18 cellular contexts compared by ENCODE assay signal in genomic region chr20:53510266-53510665, GRCh38.
A peak's percentile ranks its signal among the peaks of the same experiment; 100 is the strongest.
DNase-seq lines count a peak whose midpoint lies in the region; ATAC-seq, FAIRE-seq and TF ChIP-seq lines count a peak whose summit lies in the region.
"Had no signal": no experiment of that assay in that cellular context is flagged by ENCODE, and none has a peak within 500 bp of the region (broad histone marks: within the 10 kb centered on the region; RNA-seq: fewer than 3 reads in every experiment).

No MANE protein-coding gene starts in this region.

- H3K4me1 Mint-ChIP-seq in nephron progenitor cell = peaks cover 13% of the 10 kb centered on the region
- H3K4me1 Mint-ChIP-seq: B cell had no signal

- intact Hi-C loops in kidney (cut with DNase I) (no loop called here), testis (cut with DNase I; ENCODE audit: low total_unique reads) (no loop called here)

- TF ChIP-seq CTCF in HEK293 (tag by site-specific recombination; IDR thresholded peaks at IDR 0.05) = no peak
- TF ChIP-seq CTCF in kidney (IDR thresholded peaks at IDR 0.05; ENCODE audit: borderline replicate concordance, extremely low read depth, insufficient read depth) = no peak
- no peak for TF ChIP-seq CTCF in nephron progenitor cell (IDR thresholded peaks at IDR 0.05)
- TF ChIP-seq CTCF in testis (IDR thresholded peaks at IDR 0.05) = no peak
- TF ChIP-seq CTCF in WERI-Rb-1 (IDR thresholded peaks at IDR 0.05; ENCODE audit: low read depth, low read length) = no peak
- no peak for TF ChIP-seq CTCF in foreskin keratinocyte (conservative IDR thresholded peaks at IDR 0.05)

- H3K27ac ChIP-seq in HEK293 (ENCODE audit: extremely low read depth, low read depth, low read length) (no peak overlapping the region), kidney (ENCODE audit: low read depth in 2 of 2, low read length in 2 of 2) (no peak overlapping the region), testis (no peak overlapping the region), WERI-Rb-1 (no peak overlapping the region), foreskin keratinocyte (no peak overlapping the region)
- H3K27ac ChIP-seq: BLaER1 treated with 17β-estradiol and CSF1 and Interleukin-3, amounts not matched to agents 10 nM and 100 nM had no signal

- H3K36me3 Mint-ChIP-seq in nephron progenitor cell (ENCODE audit: low read depth) = peaks cover 6% of the 10 kb centered on the region
- H3K36me3 Mint-ChIP-seq: CD8-positive, alpha-beta T cell had no signal

- H3K36me3 ChIP-seq in HEK293 (ENCODE audit: control insufficient read depth in 2 of 2, insufficient read depth in 1 of 2, low read length in 2 of 2) (no peaks in the 10 kb centered on the region), kidney (ENCODE audit: control insufficient read depth in 1 of 2, insufficient read depth in 2 of 2, low read length in 2 of 2) (no peaks in the 10 kb centered on the region), testis (ENCODE audit: low read depth, missing control alignments) (no peaks in the 10 kb centered on the region), WERI-Rb-1 (no peaks in the 10 kb centered on the region)
- H3K36me3 ChIP-seq: BLaER1 treated with 17β-estradiol and CSF1 and Interleukin-3, amounts not matched to agents 10 nM and 100 nM had no signal

- peaks cover 27% of the 10 kb centered on the region for H3K9me3 Mint-ChIP-seq in nephron progenitor cell
- H3K9me3 Mint-ChIP-seq: CD8-positive, alpha-beta T cell had no signal

- WGBS in testis, 2 donors = 34 to 60% methylated on average over 9 of the region's 9 CpGs

- TF ChIP-seq POLR2A in testis (IDR thresholded peaks at IDR 0.05) = no peak

- no peak overlapping the region for H3K4me3 Mint-ChIP-seq in nephron progenitor cell
- H3K4me3 Mint-ChIP-seq: B cell; CD8-positive, alpha-beta T cell; H9 had no signal

- H3K4me1 ChIP-seq in HEK293 (ENCODE audit: control insufficient read depth, insufficient read depth, low read length) (no peaks in the 10 kb centered on the region), kidney (ENCODE audit: control insufficient read depth in 1 of 2, insufficient read depth in 1 of 2, low read depth in 1 of 2, low read length in 2 of 2) (no peaks in the 10 kb centered on the region), testis (no peaks in the 10 kb centered on the region), foreskin keratinocyte (no peaks in the 10 kb centered on the region)
- H3K4me1 ChIP-seq: BLaER1 treated with 17β-estradiol and CSF1 and Interleukin-3, amounts not matched to agents 10 nM and 100 nM had no signal

- no peaks in the 10 kb centered on the region for H3K27me3 Mint-ChIP-seq in nephron progenitor cell (ENCODE audit: low read depth, poor library complexity)
- H3K27me3 Mint-ChIP-seq: B cell had no signal

- no peak overlapping the region for H3K27ac Mint-ChIP-seq in nephron progenitor cell
- H3K27ac Mint-ChIP-seq: B cell; CD8-positive, alpha-beta T cell had no signal

- H3K27me3 ChIP-seq in testis (no peaks in the 10 kb centered on the region), WERI-Rb-1 (ENCODE audit: insufficient read depth, low read depth, severe bottlenecking) (peaks cover 14% of the 10 kb centered on the region), foreskin keratinocyte (no peaks in the 10 kb centered on the region)
- H3K27me3 ChIP-seq: BLaER1 treated with 17β-estradiol and CSF1 and Interleukin-3, amounts not matched to agents 10 nM and 100 nM had no signal

- FAIRE-seq in kidney (lab: Jason Lieb, UNC) = no peak
- FAIRE-seq: G401.6, GM12891 had no signal

- no peak overlapping the region for H3K4me3 ChIP-seq in HEK293 (ENCODE audit: low read depth, low read length)
- no peak overlapping the region for H3K4me3 ChIP-seq in kidney (ENCODE audit: low read length in 2 of 2)
- H3K4me3 ChIP-seq in testis = no peak overlapping the region
- no peak overlapping the region for H3K4me3 ChIP-seq in WERI-Rb-1 (ENCODE audit: low read depth, low read length)
- H3K4me3 ChIP-seq: BLaER1 treated with 17β-estradiol and CSF1 and Interleukin-3, amounts not matched to agents 10 nM and 100 nM had no signal

- POLR2A ChIA-PET in HEK293 (lab: Yijun Ruan, JAX) = no interaction called here

- no peak for ATAC-seq in foreskin keratinocyte
- ATAC-seq: CD8-positive, alpha-beta T cell had no signal

- no peaks in the 10 kb centered on the region for H3K9me3 ChIP-seq in HEK293 (ENCODE audit: control insufficient read depth, insufficient read depth, low read depth, low read length)
- no peaks in the 10 kb centered on the region for H3K9me3 ChIP-seq in kidney (ENCODE audit: control insufficient read depth in 1 of 2, low read length in 2 of 2)
- H3K9me3 ChIP-seq in testis = no peaks in the 10 kb centered on the region
- no peaks in the 10 kb centered on the region for H3K9me3 ChIP-seq in WERI-Rb-1 (ENCODE audit: severe bottlenecking)

- no peak overlapping the region for H3K9ac ChIP-seq in kidney (ENCODE audit: low read length in 2 of 2)
- H3K9ac ChIP-seq: BLaER1 treated with 17β-estradiol and CSF1 and Interleukin-3, amounts not matched to agents 10 nM and 100 nM had no signal

- DNase-seq in kidney (peak; percentile 73), nephron progenitor cell (peak; percentile 12), testis (peak; percentile 26), dermis blood vessel endothelial cell (no peak), WERI-Rb-1 (no peak), foreskin keratinocyte (no peak)
- DNase-seq: DMS 273 treated with DMSO at 0.1 percent for 48 hours, DMS53, DND-41, EL, GOT3, H9 had no signal

- CTCF ChIA-PET in HEK293 (lab: Yijun Ruan, JAX) = no interaction called here

TF ChIP-seq in HEK293, 187 proteins besides CTCF, POLR2A, EP300 and RAD21:
- TF ChIP-seq GLIS2 (tag by site-specific recombination; IDR thresholded peaks at IDR 0.05) (no peak), ZNF426 (tag by site-specific recombination; IDR thresholded peaks at IDR 0.05) (no peak), KLF1 (tag by site-specific recombination; IDR thresholded peaks at IDR 0.05) (no peak), ZFP69B (tag by site-specific recombination; IDR thresholded peaks at IDR 0.05) (no peak), ZNF623 (tag by site-specific recombination; IDR thresholded peaks at IDR 0.05) (peak; percentile 47), ZBTB10 (tag by site-specific recombination; IDR thresholded peaks at IDR 0.05) (no peak)

Comparison
In these comparisons a context has a peak if more than half of its experiments do, and no peak if none do; other contexts are left out.
1. DNase-seq: peak in kidney (single experiment), nephron progenitor cell (single experiment) and testis (single experiment); none in dermis blood vessel endothelial cell (single experiment), WERI-Rb-1 (single experiment) and foreskin keratinocyte (0 of 2).